In genomic region chr17:72476575-72476986, GRCh38 we compare ENCODE assay signal across 16 cellular contexts.
DNase-seq lines count a peak whose midpoint lies in the region; FAIRE-seq and TF ChIP-seq lines count a peak whose summit lies in the region.
"Had no signal": no experiment of that assay in that cellular context is flagged by ENCODE, and none has a peak within 500 bp of the region (broad histone marks: within the 10 kb centered on the region; RNA-seq: fewer than 3 reads in every experiment).

No MANE protein-coding gene starts in this region.

- DNase-seq in NT2/D1 (ENCODE audit: low read depth, low spot score) (peak; percentile 68), frontal cortex (ENCODE audit: low spot score in 2 of 2) (peak; percentile 10 to 32), neuronal stem cell (ENCODE audit: low spot score) (peak; percentile 71), NCI-H226 (no peak), glomerular visceral epithelial cell (ENCODE audit: extremely low spot score) (no peak)
- no peak for DNase-seq in activated naive CD4-positive, alpha-beta T cell treated with anti-CD3 and anti-CD28 coated beads, Interleukin-2, amount 50 U/mL, for 16 hours
- no peak for DNase-seq in activated CD4-positive, alpha-beta T cell treated with anti-CD3 and anti-CD28 coated beads for 1 hour
- DNase-seq: activated CD4-positive, alpha-beta T cell treated with anti-CD3 and anti-CD28 coated beads for 48 hours; activated T-cell treated with anti-CD3 and anti-CD28 coated beads, Interleukin-2, amount 50 U/mL, for 24 hours; AML-193; effector memory CD8-positive, alpha-beta T cell; gastrocnemius medialis; GOT3; left lung; uterus had no signal

- peak overlapping the region; percentile 19 for H3K4me2 ChIP-seq in neuronal stem cell (ENCODE audit: insufficient read depth, low read length, poor library complexity, severe bottlenecking)

- H2AK5ac ChIP-seq in neuronal stem cell (ENCODE audit: low read depth, low read length), result no peak overlapping the region

- H3K36me3 ChIP-seq in NT2/D1 (ENCODE audit: insufficient read depth, insufficient read length, low read length), result no peaks in the 10 kb centered on the region
- no peaks in the 10 kb centered on the region for H3K36me3 ChIP-seq in neuronal stem cell (replicated peaks in 1 of 2; ENCODE audit: control insufficient read depth in 2 of 2, insufficient read depth in 2 of 2, low read length in 2 of 2)
- H3K36me3 ChIP-seq: gastrocnemius medialis, left lung, uterus had no signal

- no peak overlapping the region for H2BK15ac ChIP-seq in neuronal stem cell (ENCODE audit: low read length)

- H2BK120ac ChIP-seq in neuronal stem cell (ENCODE audit: low read depth, low read length), result no peak overlapping the region

- no peak for TF ChIP-seq CTCF in C4-2B (conservative IDR thresholded peaks at IDR 0.05)

- H3K79me1 ChIP-seq in neuronal stem cell (ENCODE audit: low read depth, low read length), result peaks cover 3% of the 10 kb centered on the region

- no peak overlapping the region for H3K9ac ChIP-seq in NT2/D1 (ENCODE audit: insufficient read length, low read depth)
- no peak overlapping the region for H3K9ac ChIP-seq in neuronal stem cell (ENCODE audit: low read depth, low read length, poor library complexity)

- H4K91ac ChIP-seq in neuronal stem cell (ENCODE audit: low read depth, low read length, poor library complexity), result no peak overlapping the region

- H3K9me3 ChIP-seq in NT2/D1 (ENCODE audit: insufficient read depth, low read length) (no peaks in the 10 kb centered on the region), neuronal stem cell (replicated peaks in 1 of 2; ENCODE audit: control insufficient read depth in 2 of 2, insufficient read depth in 1 of 2, low read depth in 1 of 2, low read length in 2 of 2) (no peaks in the 10 kb centered on the region)
- H3K9me3 ChIP-seq: left lung, uterus had no signal

- no peaks in the 10 kb centered on the region for H3K27me3 ChIP-seq in NT2/D1 (ENCODE audit: insufficient read depth, insufficient read length)
- peaks cover 0 to 5% (median 0%) of the 10 kb centered on the region in 3 experiments for H3K27me3 ChIP-seq in neuronal stem cell (ENCODE audit: control insufficient read depth in 3 of 3, insufficient read depth in 3 of 3, low read depth in 1 of 3, low read length in 3 of 3)

- H3K4ac ChIP-seq in neuronal stem cell (ENCODE audit: low read length), result no peak overlapping the region

- FAIRE-seq in frontal cortex (lab: Jason Lieb, UNC), result no peak

- no peak overlapping the region for H2BK12ac ChIP-seq in neuronal stem cell (ENCODE audit: low read length)

- no peak overlapping the region for H4K8ac ChIP-seq in neuronal stem cell (ENCODE audit: low read depth, low read length)

- no CpG with 5 or more reads among the region's 12 CpGs for whole genome bisulfite sequencing in neuronal stem cell (ENCODE audit: extremely low coverage in 2 of 2, insufficient read length in 2 of 2, insufficient replicate concordance in 1 of 2), 2 donors

- no peak overlapping the region for H3K18ac ChIP-seq in neuronal stem cell (ENCODE audit: low read length)

- peak overlapping the region; percentile 37 for H2AFZ ChIP-seq in neuronal stem cell (ENCODE audit: low read length)

- H3K14ac ChIP-seq in neuronal stem cell (ENCODE audit: low read length), result no peak overlapping the region

- H2BK5ac ChIP-seq in neuronal stem cell (ENCODE audit: low read length), result peak overlapping the region; percentile 88

- no peak overlapping the region for H3K4me3 ChIP-seq in NT2/D1 (ENCODE audit: insufficient read length, low read depth)
- no peak overlapping the region for H3K4me3 ChIP-seq in neuronal stem cell (ENCODE audit: low read length in 2 of 2)
- H3K4me3 ChIP-seq: gastrocnemius medialis, left lung, uterus had no signal

- no peak overlapping the region for H3K23ac ChIP-seq in neuronal stem cell (ENCODE audit: low read depth, low read length, poor library complexity)

- H3K4me1 ChIP-seq in NT2/D1 (ENCODE audit: insufficient read depth, insufficient read length), result peaks cover 16% of the 10 kb centered on the region
- H3K4me1 ChIP-seq in neuronal stem cell (ENCODE audit: control insufficient read depth in 2 of 2, insufficient read depth in 1 of 2, low read depth in 1 of 2, low read length in 2 of 2), result peaks cover 4 to 22% of the 10 kb centered on the region in 2 donors
- H3K4me1 ChIP-seq: gastrocnemius medialis, left lung, uterus had no signal

- H3K27ac ChIP-seq in C4-2B (0 out of 2 replicates have a peak overlapping the region, but pooled peaks have one; percentile 60), neuronal stem cell (replicated peaks; ENCODE audit: low read length) (peak overlapping the region; percentile 77)
- H3K27ac ChIP-seq: gastrocnemius medialis, left lung, uterus had no signal

Comparison
In these comparisons a context has a peak if more than half of its experiments do, and no peak if none do; other contexts are left out.
1. DNase-seq: peak in NT2/D1 (single experiment), frontal cortex (2 of 2) and neuronal stem cell (single experiment); none in NCI-H226 (single experiment), activated naive CD4-positive, alpha-beta T cell treated with anti-CD3 and anti-CD28 coated beads, Interleukin-2, amount 50 U/mL, for 16 hours (single experiment), glomerular visceral epithelial cell (single experiment) and activated CD4-positive, alpha-beta T cell treated with anti-CD3 and anti-CD28 coated beads for 1 hour (single experiment).